In the genomic region with DNA sequence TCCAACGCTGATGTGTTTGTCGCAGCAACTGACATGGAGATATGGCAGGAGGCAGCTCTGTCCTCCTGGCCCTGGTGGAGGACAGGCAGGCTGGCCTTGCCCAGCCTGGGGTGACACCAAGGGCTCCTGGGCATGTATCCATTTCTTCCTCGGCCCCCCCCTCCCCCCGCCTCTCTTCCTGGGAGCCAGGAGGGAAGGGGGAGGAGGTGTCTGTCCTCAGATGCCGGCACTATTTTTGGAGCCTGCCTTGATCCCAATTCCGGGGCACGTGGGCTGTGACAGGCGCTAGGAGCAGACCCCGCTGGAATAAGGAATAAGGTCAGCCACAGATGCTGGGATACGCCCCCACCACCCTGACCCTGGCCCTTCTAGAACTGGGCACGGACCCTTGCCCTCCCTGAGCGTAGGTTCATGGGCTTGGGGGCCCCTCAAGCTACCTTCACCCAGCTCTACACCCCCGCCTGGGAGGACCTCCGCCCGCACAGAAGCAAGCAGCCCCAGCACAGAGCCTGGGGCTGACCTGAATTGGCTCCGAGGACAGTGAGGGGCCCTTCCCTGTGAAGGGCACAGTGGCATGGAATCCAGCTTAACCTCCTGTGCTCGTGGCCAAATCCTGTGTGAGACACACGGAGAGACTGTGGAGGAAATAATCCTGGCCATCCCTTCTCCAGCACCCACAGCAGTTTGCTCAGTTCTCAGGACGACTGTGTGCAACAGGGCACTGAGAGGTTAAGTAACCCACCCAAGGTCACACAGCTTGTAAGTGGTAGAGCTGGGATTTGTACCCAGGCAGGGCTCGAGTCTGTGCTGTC, we compare ENCODE assay signal across 1 cellular context.
TF ChIP-seq lines count a peak whose summit lies in the region.

No MANE protein-coding gene starts in this region.

TF ChIP-seq in HCT116, 20 proteins besides CTCF, POLR2A, EP300 and RAD21 (continued from another document):
- TF ChIP-seq, protein P1, sequence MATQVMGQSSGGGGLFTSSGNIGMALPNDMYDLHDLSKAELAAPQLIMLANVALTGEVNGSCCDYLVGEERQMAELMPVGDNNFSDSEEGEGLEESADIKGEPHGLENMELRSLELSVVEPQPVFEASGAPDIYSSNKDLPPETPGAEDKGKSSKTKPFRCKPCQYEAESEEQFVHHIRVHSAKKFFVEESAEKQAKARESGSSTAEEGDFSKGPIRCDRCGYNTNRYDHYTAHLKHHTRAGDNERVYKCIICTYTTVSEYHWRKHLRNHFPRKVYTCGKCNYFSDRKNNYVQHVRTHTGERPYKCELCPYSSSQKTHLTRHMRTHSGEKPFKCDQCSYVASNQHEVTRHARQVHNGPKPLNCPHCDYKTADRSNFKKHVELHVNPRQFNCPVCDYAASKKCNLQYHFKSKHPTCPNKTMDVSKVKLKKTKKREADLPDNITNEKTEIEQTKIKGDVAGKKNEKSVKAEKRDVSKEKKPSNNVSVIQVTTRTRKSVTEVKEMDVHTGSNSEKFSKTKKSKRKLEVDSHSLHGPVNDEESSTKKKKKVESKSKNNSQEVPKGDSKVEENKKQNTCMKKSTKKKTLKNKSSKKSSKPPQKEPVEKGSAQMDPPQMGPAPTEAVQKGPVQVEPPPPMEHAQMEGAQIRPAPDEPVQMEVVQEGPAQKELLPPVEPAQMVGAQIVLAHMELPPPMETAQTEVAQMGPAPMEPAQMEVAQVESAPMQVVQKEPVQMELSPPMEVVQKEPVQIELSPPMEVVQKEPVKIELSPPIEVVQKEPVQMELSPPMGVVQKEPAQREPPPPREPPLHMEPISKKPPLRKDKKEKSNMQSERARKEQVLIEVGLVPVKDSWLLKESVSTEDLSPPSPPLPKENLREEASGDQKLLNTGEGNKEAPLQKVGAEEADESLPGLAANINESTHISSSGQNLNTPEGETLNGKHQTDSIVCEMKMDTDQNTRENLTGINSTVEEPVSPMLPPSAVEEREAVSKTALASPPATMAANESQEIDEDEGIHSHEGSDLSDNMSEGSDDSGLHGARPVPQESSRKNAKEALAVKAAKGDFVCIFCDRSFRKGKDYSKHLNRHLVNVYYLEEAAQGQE (IDR thresholded peaks at IDR 0.05; ENCODE audit: low read depth) = no peak
- TF ChIP-seq ATF3 (IDR thresholded peaks at IDR 0.05) (no peak), ZFX (IDR thresholded peaks at IDR 0.05) (no peak), POLR2AphosphoS5 (IDR thresholded peaks at IDR 0.05; ENCODE audit: low read depth, low read length) (no peak), EZH2 (IDR thresholded peaks at IDR 0.05) (no peak), JUND (IDR thresholded peaks at IDR 0.05) (no peak), EGR1 (IDR thresholded peaks at IDR 0.05; ENCODE audit: low read depth) (no peak), CBX3 (IDR thresholded peaks at IDR 0.05; ENCODE audit: low read depth) (no peak), SIN3A (IDR thresholded peaks at IDR 0.05; ENCODE audit: low read depth) (no peak), ZNF274 (IDR thresholded peaks at IDR 0.05; ENCODE audit: low read depth, low read length) (no peak), EZH2phosphoT487 (IDR thresholded peaks at IDR 0.05; ENCODE audit: borderline replicate concordance) (no peak), ZBTB33 (IDR thresholded peaks at IDR 0.05; ENCODE audit: extremely low read depth, insufficient replicate concordance, low read length) (no peak), MAX (IDR thresholded peaks at IDR 0.05) (no peak), SP1 (IDR thresholded peaks at IDR 0.05; ENCODE audit: low read depth) (no peak), TCF7L2 (IDR thresholded peaks at IDR 0.05; ENCODE audit: borderline replicate concordance, extremely low read depth, insufficient read depth, insufficient read length) (no peak), CEBPB (IDR thresholded peaks at IDR 0.05; ENCODE audit: low read depth) (no peak)
